In the genomic region with DNA sequence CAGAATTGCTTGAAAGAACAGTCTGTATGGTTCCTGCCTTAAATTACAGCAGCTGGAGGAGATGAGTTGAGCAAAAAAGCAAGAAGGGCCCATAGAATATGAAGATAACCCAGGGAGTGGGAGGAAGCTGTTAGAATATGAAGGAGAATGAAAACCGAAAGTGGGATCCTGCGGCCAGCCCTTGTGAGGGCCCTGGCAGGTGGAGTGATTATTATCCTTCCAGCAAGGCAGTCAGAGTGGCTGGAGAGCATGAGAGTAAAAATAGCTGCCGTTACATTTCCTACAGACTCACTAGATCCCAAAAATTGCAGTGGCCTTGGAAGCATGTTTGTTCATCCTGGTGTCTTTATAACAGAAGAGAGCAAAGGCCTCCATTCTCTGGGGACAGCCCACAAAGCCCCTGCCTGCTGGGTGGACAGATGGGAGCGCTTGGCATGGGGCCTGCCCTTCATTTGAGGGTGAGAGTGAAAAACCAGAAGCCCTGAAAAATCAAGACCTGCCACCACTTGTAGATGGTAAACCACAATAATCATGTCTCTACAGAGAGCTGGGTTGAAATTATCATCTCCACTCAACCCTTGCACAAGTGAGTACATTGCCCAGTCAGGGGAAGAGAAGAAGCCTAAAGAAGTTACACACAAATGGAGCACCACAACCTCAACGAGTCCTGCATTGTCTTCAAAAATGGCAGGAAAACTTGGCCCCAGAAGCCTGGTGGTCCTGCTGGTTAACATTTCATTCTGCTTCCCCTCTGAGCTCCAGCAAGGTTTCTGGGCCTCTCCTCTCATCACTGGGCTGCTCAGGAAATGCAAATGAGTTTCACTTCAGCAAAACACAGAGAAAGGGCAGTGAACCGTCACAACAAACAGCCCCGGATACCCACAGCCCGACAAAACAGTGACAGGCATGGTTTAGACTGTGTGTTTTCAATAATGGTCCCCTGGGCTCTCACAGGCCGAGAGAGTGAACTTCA, we compare ENCODE assay signal across 8 cellular contexts. TPM values are rescaled to one million over a fixed set of nuclear protein-coding genes. Genes with fewer than 3 reads are reported as not detected.
DNase-seq lines count a peak whose midpoint lies in the region; ATAC-seq and TF ChIP-seq lines count a peak whose summit lies in the region.
"Had no signal": no experiment of that assay in that cellular context is flagged by ENCODE, and none has a peak within 500 bp of the region (broad histone marks: within the 10 kb centered on the region; RNA-seq: fewer than 3 reads in every experiment).

No MANE protein-coding gene starts in this region.

- in situ Hi-C loops in GM18951 (cut with MboI; ENCODE audit: low sequenced_read_pairs, unreplicated experiment): no loop called here

- H3K27ac ChIP-seq in muscle layer of colon (ENCODE audit: low read depth, low read length): peak overlapping the region; percentile 24
- H3K27ac ChIP-seq: SK-N-MC had no signal

- H3K9me3 Mint-ChIP-seq in activated naive CD8-positive, alpha-beta T cell treated with anti-CD3 and anti-CD28 coated beads for 36 hours: no peaks in the 10 kb centered on the region

- H3K4me1 ChIP-seq in muscle layer of colon (ENCODE audit: insufficient read depth, low read length): peaks cover 26% of the 10 kb centered on the region

- H3K36me3 ChIP-seq in muscle layer of colon (ENCODE audit: insufficient read depth, low read length): peaks cover 31% of the 10 kb centered on the region

- DNase-seq in NCI-H2107 treated with DMSO at 0.1 percent for 48 hours (lab: John Stamatoyannopoulos, UW; ENCODE audit: unreplicated experiment) (peak; percentile 97), AG08396 (ENCODE audit: low spot score) (no peak), SKM-1 (lab: John Stamatoyannopoulos, UW; ENCODE audit: unreplicated experiment) (no peak)
- DNase-seq in activated naive CD8-positive, alpha-beta T cell treated with anti-CD3 and anti-CD28 coated beads for 36 hours: no peak

- no peak overlapping the region for H3K9ac ChIP-seq in muscle layer of colon (ENCODE audit: low read length)

- H3K4me1 Mint-ChIP-seq in activated naive CD8-positive, alpha-beta T cell treated with anti-CD3 and anti-CD28 coated beads for 36 hours: peaks cover 16% of the 10 kb centered on the region

- no peak overlapping the region for H3K4me3 ChIP-seq in muscle layer of colon (ENCODE audit: low read depth in 1 of 2, low read length in 2 of 2)
- H3K4me3 ChIP-seq: SK-N-MC had no signal

- peak; percentile 11 for TF ChIP-seq POLR2A in GM18951 (IDR thresholded peaks at IDR 0.05; ENCODE audit: extremely low read depth, insufficient read depth, insufficient read length)

- H3K27me3 Mint-ChIP-seq in activated naive CD8-positive, alpha-beta T cell treated with anti-CD3 and anti-CD28 coated beads for 36 hours: peaks cover 22% of the 10 kb centered on the region

- ATAC-seq in HG02852 (IDR thresholded peaks at IDR 0.05; ENCODE audit: unreplicated experiment): peak; percentile 85

- no peak overlapping the region for H3K4me3 Mint-ChIP-seq in activated naive CD8-positive, alpha-beta T cell treated with anti-CD3 and anti-CD28 coated beads for 36 hours

- no peaks in the 10 kb centered on the region for H3K9me3 ChIP-seq in muscle layer of colon (ENCODE audit: low read length)

- H3K36me3 Mint-ChIP-seq in activated naive CD8-positive, alpha-beta T cell treated with anti-CD3 and anti-CD28 coated beads for 36 hours: peaks cover 8% of the 10 kb centered on the region

- no peaks in the 10 kb centered on the region for H3K27me3 ChIP-seq in muscle layer of colon (ENCODE audit: control insufficient read depth in 1 of 2, insufficient read depth in 2 of 2, low read length in 2 of 2)

- H3K27ac Mint-ChIP-seq in activated naive CD8-positive, alpha-beta T cell treated with anti-CD3 and anti-CD28 coated beads for 36 hours: peak overlapping the region; percentile 4

RNA-seq across cellular contexts. Expression of gene ZDHHC22, which starts 20.5 kb away (rescaled TPM):
- not detected for total RNA-seq in activated naive CD8-positive, alpha-beta T cell treated with anti-CD3 and anti-CD28 coated beads for 36 hours

RNA-seq across cellular contexts. Expression of gene CIPC, which starts 23.0 kb away (rescaled TPM):
- total RNA-seq in activated naive CD8-positive, alpha-beta T cell treated with anti-CD3 and anti-CD28 coated beads for 36 hours: 10 to 100 TPM; 10.8 to 12.2 TPM
